Comparison of ENCODE assay signal across 8 cellular contexts in genomic region chr6:32244946-32245398, GRCh38. TPM values are rescaled to one million over a fixed set of nuclear protein-coding genes. Genes with fewer than 3 reads are reported as not detected.
DNase-seq lines count a peak whose midpoint lies in the region; ATAC-seq, FAIRE-seq and TF ChIP-seq lines count a peak whose summit lies in the region.

No MANE protein-coding gene starts in this region.

- H3K27me3 Mint-ChIP-seq in Calu3 (ENCODE audit: unreplicated experiment): peaks cover 47% of the 10 kb centered on the region
- H3K27me3 Mint-ChIP-seq in activated naive CD4-positive, alpha-beta T cell treated with anti-CD3 and anti-CD28 coated beads, Interleukin-2, amount 50 U/mL, for 24 hours: no peaks in the 10 kb centered on the region

- no peaks in the 10 kb centered on the region for H3F3A ChIP-seq in SK-N-SH (replicated peaks; ENCODE audit: insufficient read depth)

- CTCF ChIA-PET in Calu3 (lab: Charles Lee): interaction anchor here (0.7 to 1.3 kb wide), 6 partner anchors 49 to 1331 kb away, joined by 3 to 9 read pairs (median 4); partner anchors contain the start of gene VARS2
- CTCF ChIA-PET in SK-N-SH (lab: Yijun Ruan, JAX): interaction anchor here (0.7 to 1.8 kb wide), 19 partner anchors 8 to 555 kb away, joined by 3 to 8 read pairs (median 3); no protein-coding TSS in a partner anchor

- H3K4me3 ChIP-seq in SK-N-SH (ENCODE audit: low read depth in 2 of 2, low read length in 1 of 2) (peak overlapping the region in 1 of 2 experiments; percentile 45; a peak in 1 of 4 replicates), tibial nerve (peak overlapping the region in 3 of 4 donors; percentile 7 to 46 (median 17))

- H3K36me3 Mint-ChIP-seq in Calu3 (ENCODE audit: insufficient read depth, unreplicated experiment): no peaks in the 10 kb centered on the region
- H3K36me3 Mint-ChIP-seq in activated naive CD4-positive, alpha-beta T cell treated with anti-CD3 and anti-CD28 coated beads, Interleukin-2, amount 50 U/mL, for 24 hours: no peaks in the 10 kb centered on the region

- peak; percentile 99 for TF ChIP-seq CTCF in Calu3 (IDR thresholded peaks at IDR 0.05; ENCODE audit: unreplicated experiment)
- peak; percentile 91 for TF ChIP-seq CTCF in SK-N-SH (IDR thresholded peaks at IDR 0.05)
- peak; percentile 81 to 96 (median 92) for TF ChIP-seq CTCF in tibial nerve (IDR thresholded peaks at IDR 0.05)

- TF ChIP-seq EP300 in SK-N-SH (IDR thresholded peaks at IDR 0.05; ENCODE audit: borderline replicate concordance in 1 of 2, low read depth in 1 of 2, low read length in 1 of 2) (no peak), tibial nerve (IDR thresholded peaks at IDR 0.05) (peak in 1 of 2 donors; percentile 32)

- no peaks in the 10 kb centered on the region for H4K20me1 ChIP-seq in SK-N-SH (ENCODE audit: insufficient read depth)

- H3K27ac Mint-ChIP-seq in Calu3 (ENCODE audit: unreplicated experiment): no peak overlapping the region
- H3K27ac Mint-ChIP-seq in activated naive CD4-positive, alpha-beta T cell treated with anti-CD3 and anti-CD28 coated beads, Interleukin-2, amount 50 U/mL, for 24 hours: no peak overlapping the region

- H3K79me2 ChIP-seq in SK-N-SH (ENCODE audit: insufficient read depth): no peaks in the 10 kb centered on the region

- H3K9me2 ChIP-seq in SK-N-SH: no peaks in the 10 kb centered on the region

- H3K4me1 ChIP-seq in SK-N-SH (ENCODE audit: control insufficient read depth in 1 of 2, insufficient read depth in 2 of 2, low read depth in 1 of 2, low read length in 1 of 2) (no peaks in the 10 kb centered on the region), tibial nerve (peaks cover 0 to 22% (median 0%) of the 10 kb centered on the region in 4 donors)

- H3K27ac ChIP-seq in SK-N-SH (ENCODE audit: low read depth in 2 of 2, low read length in 1 of 2) (no peak overlapping the region), tibial nerve (peak overlapping the region; percentile 61 to 90 (median 73))

- no peak for TF ChIP-seq POLR2A in tibial nerve (IDR thresholded peaks at IDR 0.05)

- peak overlapping the region; percentile 67 for H2AFZ ChIP-seq in SK-N-SH (ENCODE audit: low read depth)

- H3K9ac ChIP-seq in SK-N-SH: no peak overlapping the region

- WGBS in SK-N-SH (ENCODE audit: low lambda C conversion rate): 0% methylated on average over 14 of the region's 14 CpGs
- WGBS in tibial nerve, 2 donors: 1% methylated on average over 14 of the region's 14 CpGs

- H3K9me3 Mint-ChIP-seq in Calu3 (ENCODE audit: low read depth, unreplicated experiment): no peaks in the 10 kb centered on the region
- H3K9me3 Mint-ChIP-seq in activated naive CD4-positive, alpha-beta T cell treated with anti-CD3 and anti-CD28 coated beads, Interleukin-2, amount 50 U/mL, for 24 hours: no peaks in the 10 kb centered on the region

- BruUV-seq in Calu3 (replicated peaks; lab: Mats Ljungman, UMichigan): no TSS peak

- POLR2A ChIA-PET in SK-N-SH (lab: Yijun Ruan, JAX): no interaction called here

- DNase-seq in Calu3 (peak; percentile 91), HTR-8/SVneo (ENCODE audit: insufficient read length, low spot score) (peak; percentile 93), SK-N-SH (peak; percentile 81), Right ventricle myocardium superior (peak; percentile 87), posterior vena cava (ENCODE audit: low spot score) (peak; percentile 94), tibial nerve (ENCODE audit: low spot score in 2 of 2) (peak; percentile 65 to 84)

- H3K27me3 ChIP-seq in SK-N-SH (ENCODE audit: insufficient read depth) (peaks cover 43% of the 10 kb centered on the region; the same call in 1 of the 2 replicates), tibial nerve (no peaks in the 10 kb centered on the region)

- no peaks in the 10 kb centered on the region for H3K36me3 ChIP-seq in SK-N-SH (replicated peaks in 1 of 2; ENCODE audit: control insufficient read depth in 1 of 2, insufficient read depth in 2 of 2, low read length in 1 of 2)
- no peaks in the 10 kb centered on the region for H3K36me3 ChIP-seq in tibial nerve

- peak; percentile 95 for ATAC-seq in Right ventricle myocardium superior (ENCODE audit: poor library complexity)
- ATAC-seq in GM18907 (IDR thresholded peaks at IDR 0.05; ENCODE audit: unreplicated experiment): no peak

- intact Hi-C loops in Calu3 (cut with micrococcal nuclease; ENCODE audit: unreplicated experiment): loop anchor here (1.0 to 5.0 kb wide), 3 partner anchors 168 to 1368 kb away; no protein-coding TSS in a partner anchor
- intact Hi-C loops in Right ventricle myocardium superior (cut with DNase I): loop anchor here (10.0 kb wide), 1 partner anchor 160 kb away; the partner anchor contains the start of gene BTNL2
- intact Hi-C loops in posterior vena cava (cut with DNase I): no loop called here

- H3K4me3 Mint-ChIP-seq in Calu3 (ENCODE audit: low read depth, unreplicated experiment): peak overlapping the region; percentile 1
- peak overlapping the region; percentile 40 for H3K4me3 Mint-ChIP-seq in activated naive CD4-positive, alpha-beta T cell treated with anti-CD3 and anti-CD28 coated beads, Interleukin-2, amount 50 U/mL, for 24 hours

- peak; percentile 63 for TF ChIP-seq RAD21 in SK-N-SH (IDR thresholded peaks at IDR 0.05; ENCODE audit: low read length)

- peak overlapping the region; percentile 52; the same call in 1 of the 2 replicates for H3K4me2 ChIP-seq in SK-N-SH

- peaks cover 9% of the 10 kb centered on the region for H3K4me1 Mint-ChIP-seq in Calu3 (ENCODE audit: low read depth, unreplicated experiment)
- peaks cover 16% of the 10 kb centered on the region for H3K4me1 Mint-ChIP-seq in activated naive CD4-positive, alpha-beta T cell treated with anti-CD3 and anti-CD28 coated beads, Interleukin-2, amount 50 U/mL, for 24 hours

- H3K9me3 ChIP-seq in SK-N-SH (no peaks in the 10 kb centered on the region), tibial nerve (no peaks in the 10 kb centered on the region)

- peak; percentile 13 for FAIRE-seq in HTR-8/SVneo (lab: Jason Lieb, UNC)

TF ChIP-seq in SK-N-SH, 30 proteins besides CTCF, POLR2A, EP300 and RAD21:
- TF ChIP-seq, protein P1, sequence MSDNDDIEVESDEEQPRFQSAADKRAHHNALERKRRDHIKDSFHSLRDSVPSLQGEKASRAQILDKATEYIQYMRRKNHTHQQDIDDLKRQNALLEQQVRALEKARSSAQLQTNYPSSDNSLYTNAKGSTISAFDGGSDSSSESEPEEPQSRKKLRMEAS (IDR thresholded peaks at IDR 0.05; ENCODE audit: low read depth): peak; percentile 78
- TF ChIP-seq ELF1 (IDR thresholded peaks at IDR 0.05) (no peak), SMC3 (IDR thresholded peaks at IDR 0.05; ENCODE audit: low read depth, low read length) (peak; percentile 58)

RNA-seq across cellular contexts. Expression of gene NOTCH4, which starts 21.1 kb away (rescaled TPM):
- 4.7 and 5.7 TPM in 2 replicates for total RNA-seq in Calu3 (2022)
- 2.5 and 2.8 TPM in 2 replicates for polyA plus RNA-seq in SK-N-SH (2012; rRNA removed)
- polyA plus RNA-seq in SK-N-SH (2012; cell fraction: cytosol; rRNA removed): 1.8 and 2.1 TPM in 2 replicates
- 5.6 and 6.8 TPM in 2 replicates for polyA plus RNA-seq in SK-N-SH (2012; cell fraction: nucleus; rRNA removed)
- total RNA-seq in Right ventricle myocardium superior: 22.4 TPM
- 10 to 100 TPM; 17.3 to 24.1 TPM for total RNA-seq in posterior vena cava
- 10 to 100 TPM; 22.4 to 50.2 (median 31.9) TPM for total RNA-seq in tibial nerve

RNA-seq across cellular contexts. Expression of gene GPSM3, which starts 52.5 kb away (rescaled TPM):
- 6.2 and 6.3 TPM in 2 replicates for total RNA-seq in Calu3 (2022)
- polyA plus RNA-seq in SK-N-SH (2012; rRNA removed): 1.5 and 1.9 TPM in 2 replicates
- polyA plus RNA-seq in SK-N-SH (2012; cell fraction: cytosol; rRNA removed): 0.93 and 1.2 TPM in 2 replicates
- 2.3 TPM in 2 replicates for polyA plus RNA-seq in SK-N-SH (2012; cell fraction: nucleus; rRNA removed)
- total RNA-seq in Right ventricle myocardium superior: 4.1 TPM
- 10 to 100 TPM; 15.4 to 22.1 TPM for total RNA-seq in posterior vena cava
- total RNA-seq in tibial nerve: 10 to 100 TPM in 2 of 4 donors, 1 to 10 TPM in 2; 5.9 to 17.7 (median 8.8) TPM

RNA-seq across cellular contexts. Expression of gene PBX2, which starts 55.0 kb away (rescaled TPM):
- total RNA-seq in Calu3 (2022) (122 and 141 TPM in 2 replicates), Right ventricle myocardium superior (39.1 TPM), posterior vena cava (10 to 100 TPM; 49.4 to 53.1 TPM), tibial nerve (10 to 100 TPM; 55.0 to 75.0 (median 61.9) TPM)
- 74.5 and 83.1 TPM in 2 replicates for polyA plus RNA-seq in SK-N-SH (2012; rRNA removed)
- polyA plus RNA-seq in SK-N-SH (2012; cell fraction: cytosol; rRNA removed): 29.4 and 45.5 TPM in 2 replicates
- 180 and 230 TPM in 2 replicates for polyA plus RNA-seq in SK-N-SH (2012; cell fraction: nucleus; rRNA removed)

Comparison
In these comparisons a context has a peak if more than half of its experiments do, and no peak if none do; other contexts are left out.
1. H3K27ac ChIP-seq: peak in tibial nerve (4 of 4); none in SK-N-SH (0 of 2).
2. intact Hi-C loops: an anchor here in Calu3 (1.0 to 5.0 kb wide) and Right ventricle myocardium superior (10.0 kb wide); none called in posterior vena cava.
3. Peak in every context shown above with its lines, with median percentiles within 50 percentile points of each other: DNase-seq and CTCF ChIP-seq.